8 cellular contexts compared by ENCODE assay signal in genomic region chr3:11452988-11453847, GRCh38.
A peak's percentile ranks its signal among the peaks of the same experiment; 100 is the strongest.
DNase-seq lines count a peak whose midpoint lies in the region; ATAC-seq, FAIRE-seq and TF ChIP-seq lines count a peak whose summit lies in the region.

No MANE protein-coding gene starts in this region.

- peak overlapping the region; percentile 65 for H3K27ac Mint-ChIP-seq in progenitor cell of endocrine pancreas
- H3K27ac Mint-ChIP-seq in activated CD8-positive, alpha-beta memory T cell treated with anti-CD3 and anti-CD28 coated beads, Interleukin-2, amount 10 ng/mL, durations not matched to agents 7 days and 5 days = no peak overlapping the region

- no peak for TF ChIP-seq CTCF in fibroblast of the aortic adventitia (IDR thresholded peaks at IDR 0.05; ENCODE audit: insufficient read depth, low read length)
- no peak for TF ChIP-seq CTCF in progenitor cell of endocrine pancreas (IDR thresholded peaks at IDR 0.05; ENCODE audit: unreplicated experiment)

- ATAC-seq in activated CD8-positive, alpha-beta memory T cell treated with anti-CD3 and anti-CD28 coated beads, Interleukin-2, amount 10 ng/mL, durations not matched to agents 7 days and 5 days = no peak
- no peak for ATAC-seq in GM18517 (IDR thresholded peaks at IDR 0.05; ENCODE audit: unreplicated experiment)

- no peaks in the 10 kb centered on the region for H3K9me3 Mint-ChIP-seq in progenitor cell of endocrine pancreas (ENCODE audit: low read depth)
- no peaks in the 10 kb centered on the region for H3K9me3 Mint-ChIP-seq in activated CD8-positive, alpha-beta memory T cell treated with anti-CD3 and anti-CD28 coated beads, Interleukin-2, amount 10 ng/mL, durations not matched to agents 7 days and 5 days (ENCODE audit: low read depth)

- CTCF ChIA-PET in activated CD8-positive, alpha-beta memory T cell treated with anti-CD3 and anti-CD28 coated beads, Interleukin-2, amount 10 ng/mL, durations not matched to agents 7 days and 5 days (lab: Charles Lee) = no interaction called here

- no peak overlapping the region for H3K4me3 ChIP-seq in fibroblast of the aortic adventitia (ENCODE audit: low read depth, low read length)

- H3K36me3 Mint-ChIP-seq in progenitor cell of endocrine pancreas (ENCODE audit: insufficient read depth) = no peaks in the 10 kb centered on the region
- H3K36me3 Mint-ChIP-seq in activated CD8-positive, alpha-beta memory T cell treated with anti-CD3 and anti-CD28 coated beads, Interleukin-2, amount 10 ng/mL, durations not matched to agents 7 days and 5 days = no peaks in the 10 kb centered on the region

- H3K27me3 Mint-ChIP-seq in progenitor cell of endocrine pancreas = no peaks in the 10 kb centered on the region
- no peaks in the 10 kb centered on the region for H3K27me3 Mint-ChIP-seq in activated CD8-positive, alpha-beta memory T cell treated with anti-CD3 and anti-CD28 coated beads, Interleukin-2, amount 10 ng/mL, durations not matched to agents 7 days and 5 days

- H3K4me3 Mint-ChIP-seq in progenitor cell of endocrine pancreas (ENCODE audit: low read depth) = no peak overlapping the region
- H3K4me3 Mint-ChIP-seq in activated CD8-positive, alpha-beta memory T cell treated with anti-CD3 and anti-CD28 coated beads, Interleukin-2, amount 10 ng/mL, durations not matched to agents 7 days and 5 days = no peak overlapping the region

- DNase-seq in ELR (ENCODE audit: low read depth) = peak; percentile 75
- peak; percentile 21 for DNase-seq in RCC 7860 (ENCODE audit: low spot score)
- peak; percentile 86 for DNase-seq in fibroblast of the aortic adventitia (ENCODE audit: low read depth)
- DNase-seq in progenitor cell of endocrine pancreas (ENCODE audit: low spot score, unreplicated experiment) = no peak
- no peak for DNase-seq in activated CD4-positive, alpha-beta T cell treated with anti-CD3 and anti-CD28 coated beads, Interleukin-2, amount 50 U/mL, for 4 hours
- no peak for DNase-seq in activated CD8-positive, alpha-beta memory T cell treated with anti-CD3 and anti-CD28 coated beads, Interleukin-2, amount 10 ng/mL, durations not matched to agents 7 days and 5 days
- no peak for DNase-seq in NCI-H1092 (lab: John Stamatoyannopoulos, UW)

- FAIRE-seq in RCC 7860 (lab: Jason Lieb, UNC) = no peak

- H3K4me1 Mint-ChIP-seq in progenitor cell of endocrine pancreas (ENCODE audit: low read depth) = no peaks in the 10 kb centered on the region
- no peaks in the 10 kb centered on the region for H3K4me1 Mint-ChIP-seq in activated CD8-positive, alpha-beta memory T cell treated with anti-CD3 and anti-CD28 coated beads, Interleukin-2, amount 10 ng/mL, durations not matched to agents 7 days and 5 days

Comparison
In these comparisons a context has a peak if more than half of its experiments do, and no peak if none do; other contexts are left out.
1. DNase-seq: peak in ELR (single experiment), RCC 7860 (single experiment) and fibroblast of the aortic adventitia (single experiment); none in progenitor cell of endocrine pancreas (single experiment), activated CD4-positive, alpha-beta T cell treated with anti-CD3 and anti-CD28 coated beads, Interleukin-2, amount 50 U/mL, for 4 hours (0 of 2), activated CD8-positive, alpha-beta memory T cell treated with anti-CD3 and anti-CD28 coated beads, Interleukin-2, amount 10 ng/mL, durations not matched to agents 7 days and 5 days (single experiment) and NCI-H1092 (single experiment).